Comparison of ENCODE assay signal across 7 cellular contexts in genomic region chr1:39574646-39575045, GRCh38. TPM values are rescaled to one million over a fixed set of nuclear protein-coding genes. Genes with fewer than 3 reads are reported as not detected.
DNase-seq lines count a peak whose midpoint lies in the region; ATAC-seq and TF ChIP-seq lines count a peak whose summit lies in the region.

No MANE protein-coding gene starts in this region.

- H3K9me3 ChIP-seq in HCT116 (ENCODE audit: control insufficient read depth in 1 of 2, insufficient read depth in 1 of 2, low read depth in 1 of 2, low read length in 2 of 2): no peaks in the 10 kb centered on the region

- H3K4me3 ChIP-seq in HCT116 (replicated peaks in 1 of 2; ENCODE audit: low read depth in 1 of 2, low read length in 2 of 2): peak overlapping the region; percentile 78 to 87

- BruUV-seq in HCT116 (replicated peaks; lab: Mats Ljungman, UMichigan): no TSS peak

- POLR2A ChIA-PET in HCT116 (lab: Charles Lee) (interaction anchor here (0.9 kb wide), 1 partner anchor 18 kb away, joined by 3 read pairs; no protein-coding TSS in a partner anchor), RWPE1 (lab: Yijun Ruan, JAX; ENCODE audit: low non-redundant PET) (no interaction called here)

- peaks cover 70% of the 10 kb centered on the region for H3K79me2 ChIP-seq in HCT116 (ENCODE audit: insufficient read depth, low read length)

- H3K27ac ChIP-seq in HCT116 (ENCODE audit: low read depth, low read length) (peak overlapping the region; percentile 79; the same call in 1 of the 2 replicates), RWPE1 (peak overlapping the region; percentile 72)

- H3K27me3 ChIP-seq in HCT116 (ENCODE audit: insufficient read depth, low read length): no peaks in the 10 kb centered on the region

- H3K4me2 ChIP-seq in HCT116 (ENCODE audit: low read length): peak overlapping the region; percentile 83

- no peak for ATAC-seq in HCT116
- peak; percentile 38 for ATAC-seq in esophagus mucosa
- ATAC-seq in natural killer cell treated with Interleukin-12 subunit alpha and Interleukin-12 subunit beta and Interleukin-15 and Interleukin-18, amount 100 ng/mL, for 72 hours: no peak
- ATAC-seq in HG02571 (IDR thresholded peaks at IDR 0.05; ENCODE audit: unreplicated experiment): no peak
- no peak for ATAC-seq in HG02852 (IDR thresholded peaks at IDR 0.05; ENCODE audit: unreplicated experiment)

- H3K4me3 Mint-ChIP-seq in natural killer cell treated with Interleukin-12 subunit alpha and Interleukin-12 subunit beta and Interleukin-15 and Interleukin-18, amount 100 ng/mL, for 72 hours: peak overlapping the region; percentile 94

- peak overlapping the region; percentile 81 to 90 for H3K27ac Mint-ChIP-seq in natural killer cell treated with Interleukin-12 subunit alpha and Interleukin-12 subunit beta and Interleukin-15 and Interleukin-18, amount 100 ng/mL, for 72 hours

- H3K36me3 Mint-ChIP-seq in natural killer cell treated with Interleukin-12 subunit alpha and Interleukin-12 subunit beta and Interleukin-15 and Interleukin-18, amount 100 ng/mL, for 72 hours: peaks cover 32% of the 10 kb centered on the region

- H3K36me3 ChIP-seq in HCT116 (ENCODE audit: control insufficient read depth in 1 of 2, insufficient read depth in 2 of 2, low read length in 2 of 2): peaks cover 47 to 58% of the 10 kb centered on the region in 2 experiments

- intact Hi-C loops in HCT116 (cut with micrococcal nuclease): no loop called here

- peak overlapping the region; percentile 93 for H3K9ac ChIP-seq in HCT116 (ENCODE audit: low read length)

- H4K20me1 ChIP-seq in HCT116 (ENCODE audit: insufficient read depth): peaks cover 45% of the 10 kb centered on the region; the same call in 1 of the 2 replicates

- peaks cover 0 to 2% of the 10 kb centered on the region in 2 donors for H3K27me3 Mint-ChIP-seq in natural killer cell treated with Interleukin-12 subunit alpha and Interleukin-12 subunit beta and Interleukin-15 and Interleukin-18, amount 100 ng/mL, for 72 hours

- no peak for TF ChIP-seq RAD21 in HCT116 (IDR thresholded peaks at IDR 0.05; ENCODE audit: low read depth)

- no peak for DNase-seq in HCT116 (ENCODE audit: low read depth, low spot score)
- peak; percentile 43 for DNase-seq in RWPE1 (ENCODE audit: low spot score)
- DNase-seq in natural killer cell treated with Interleukin-12 subunit alpha and Interleukin-12 subunit beta and Interleukin-15 and Interleukin-18, amount 100 ng/mL, for 72 hours (ENCODE audit: low spot score): no peak
- no peak for DNase-seq in T1000 (lab: John Stamatoyannopoulos, UW)

- no peak for TF ChIP-seq POLR2A in HCT116 (IDR thresholded peaks at IDR 0.05; ENCODE audit: borderline replicate concordance, extremely low read depth, insufficient read depth, insufficient read length)

- peaks cover 11 to 23% of the 10 kb centered on the region in 2 experiments for H3K4me1 ChIP-seq in HCT116 (ENCODE audit: control insufficient read depth in 1 of 2, insufficient read depth in 2 of 2, low read length in 2 of 2)

- CTCF ChIA-PET in HCT116 (lab: Charles Lee): no interaction called here
- CTCF ChIA-PET in RWPE1 (lab: Yijun Ruan, JAX): interaction anchor here (1.2 to 1.4 kb wide), 2 partner anchors 36 to 483 kb away, joined by 3 to 4 read pairs; no protein-coding TSS in a partner anchor

- no peaks in the 10 kb centered on the region for H3K9me2 ChIP-seq in HCT116 (ENCODE audit: insufficient read depth)

- no peak for TF ChIP-seq CTCF in HCT116 (IDR thresholded peaks at IDR 0.05 in 2 of 3, conservative IDR thresholded peaks at IDR 0.05 in 1 of 3; ENCODE audit: borderline replicate concordance in 1 of 3, insufficient read depth in 1 of 3, low read depth in 2 of 3, low read length in 2 of 3)
- no peak for TF ChIP-seq CTCF in RWPE1 (conservative IDR thresholded peaks at IDR 0.05; ENCODE audit: low read depth)

- RAD21 ChIA-PET in HCT116 (lab: Charles Lee; ENCODE audit: low non-redundant PET in 1 of 2, low total read pairs in 2 of 2, uncharacterized antibody in 2 of 2, unreplicated experiment in 2 of 2): no interaction called here

- H3K4me1 Mint-ChIP-seq in natural killer cell treated with Interleukin-12 subunit alpha and Interleukin-12 subunit beta and Interleukin-15 and Interleukin-18, amount 100 ng/mL, for 72 hours (ENCODE audit: low read depth in 2 of 2): peaks cover 26 to 28% of the 10 kb centered on the region in 2 donors

- no peaks in the 10 kb centered on the region for H3K9me3 Mint-ChIP-seq in natural killer cell treated with Interleukin-12 subunit alpha and Interleukin-12 subunit beta and Interleukin-15 and Interleukin-18, amount 100 ng/mL, for 72 hours

- H2AFZ ChIP-seq in HCT116 (ENCODE audit: low read depth, low read length, poor library complexity, severe bottlenecking): no peak overlapping the region

TF ChIP-seq in HCT116, 20 proteins besides CTCF, POLR2A, EP300 and RAD21:
- TF ChIP-seq FOSL1 (IDR thresholded peaks at IDR 0.05; ENCODE audit: low read depth): no peak

RNA-seq across cellular contexts. Expression of gene PABPC4, which starts 1.9 kb away (rescaled TPM):
- 455 TPM for total RNA-seq in HCT116 (2021; ENCODE audit: unreplicated experiment)
- 240 and 245 TPM in 2 replicates for polyA plus RNA-seq in HCT116 (2012)
- 134 TPM for total RNA-seq in esophagus mucosa
- 100 to 1,000 TPM; 189 to 372 TPM for total RNA-seq in natural killer cell treated with Interleukin-12 subunit alpha and Interleukin-12 subunit beta and Interleukin-15 and Interleukin-18, amount 100 ng/mL, for 72 hours
